Comparison of ENCODE assay signal across 7 cellular contexts in the genomic region with DNA sequence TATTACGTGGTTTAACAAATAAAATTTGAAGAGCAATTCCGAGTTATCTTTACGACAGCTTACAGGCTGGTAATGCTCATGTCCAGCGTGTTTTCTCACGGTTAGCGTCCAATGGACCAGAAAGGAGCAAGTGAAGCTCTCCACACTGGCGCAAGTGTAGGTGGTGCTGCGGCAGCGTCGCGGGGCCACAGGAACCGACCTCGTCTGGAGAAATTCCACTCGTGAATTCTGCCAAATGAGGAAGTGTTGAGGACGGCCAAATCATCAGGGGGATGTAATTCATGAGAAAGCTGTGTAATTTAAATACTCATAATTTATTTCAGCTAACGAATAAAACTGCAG. TPM values are rescaled to one million over a fixed set of nuclear protein-coding genes. Genes with fewer than 3 reads are reported as not detected.
A peak's percentile ranks its signal among the peaks of the same experiment; 100 is the strongest.
DNase-seq lines count a peak whose midpoint lies in the region; ATAC-seq and TF ChIP-seq lines count a peak whose summit lies in the region.

No MANE protein-coding gene starts in this region.

- peak; percentile 18 for ATAC-seq in GM19035 (IDR thresholded peaks at IDR 0.05; ENCODE audit: unreplicated experiment)
- ATAC-seq in HG02943 (IDR thresholded peaks at IDR 0.05; ENCODE audit: low read depth, unreplicated experiment), result peak; percentile 29
- ATAC-seq in left ventricle myocardium superior, result peak; percentile 54

- TF ChIP-seq CTCF in WI38 (IDR thresholded peaks at IDR 0.05; ENCODE audit: low read depth, low read length), result no peak
- no peak for TF ChIP-seq CTCF in spleen (IDR thresholded peaks at IDR 0.05 in 8 of 11, conservative IDR thresholded peaks at IDR 0.05 in 3 of 11)

- H3K27me3 ChIP-seq in spleen (replicated peaks in 1 of 7), result no peaks in the 10 kb centered on the region

- H3K4me1 ChIP-seq in spleen, result peaks cover 5 to 28% (median 18%) of the 10 kb centered on the region in 6 donors

- no peak for DNase-seq in left ventricle myocardium superior
- DNase-seq in spleen, result no peak
- DNase-seq in NCI-H2196 treated with DMSO at 0.1 percent for 48 hours (lab: John Stamatoyannopoulos, UW; ENCODE audit: unreplicated experiment), result no peak
- no peak for DNase-seq in NCI-H345 treated with DMSO at 0.1 percent for 48 hours (lab: John Stamatoyannopoulos, UW; ENCODE audit: unreplicated experiment)

- peaks cover 0 to 6% (median 1%) of the 10 kb centered on the region in 8 donors for H3K9me3 ChIP-seq in spleen

- intact Hi-C loops in left ventricle myocardium superior (cut with micrococcal nuclease), result no loop called here
- intact Hi-C loops in spleen (cut with DNase I; ENCODE audit: low total_unique reads), result loop anchor here (10.0 kb wide), 3 partner anchors 79 to 239 kb away; a partner anchor contains a TSS

- H3K4me3 ChIP-seq in WI38 (ENCODE audit: low read depth, low read length) (peak overlapping the region; percentile 80), spleen (peak overlapping the region; percentile 64 to 85 (median 76))

- peak overlapping the region; percentile 84 to 92 (median 86) for H3K27ac ChIP-seq in spleen

- 13 to 19% (median 14%) methylated on average over 16 of the region's 16 CpGs for WGBS in spleen, 5 donors

- peaks cover 0 to 32% (median 25%) of the 10 kb centered on the region in 6 donors for H3K36me3 ChIP-seq in spleen

- no peak for TF ChIP-seq POLR2A in spleen (IDR thresholded peaks at IDR 0.05)

RNA-seq across cellular contexts. Expression of a gene that starts 0.3 kb away (rescaled TPM):
- total RNA-seq in left ventricle myocardium superior (9.8 TPM), spleen (10 to 100 TPM; 16.7 to 31.2 (median 23.2) TPM)
- 1 to 10 TPM; 3.1 to 4.9 (median 3.6) TPM for polyA plus RNA-seq in spleen
